ENCODE assay signal across 21 cellular contexts in genomic region chr21:25169370-25169769, GRCh38.
DNase-seq lines count a peak whose midpoint lies in the region; ATAC-seq, FAIRE-seq and TF ChIP-seq lines count a peak whose summit lies in the region.
"Had no signal": no experiment of that assay in that cellular context is flagged by ENCODE, and none has a peak within 500 bp of the region (broad histone marks: within the 10 kb centered on the region; RNA-seq: fewer than 3 reads in every experiment).

No MANE protein-coding gene starts in this region.

- dilution Hi-C loops in mammary epithelial cell (cut with HindIII; ENCODE audit: low sequenced_read_pairs): no loop called here

- in situ Hi-C loops in mammary epithelial cell (cut with MboI; ENCODE audit: low sequenced_read_pairs in 2 of 2): no loop called here

- H2AFZ ChIP-seq in mammary epithelial cell (ENCODE audit: low read depth, low read length): no peak overlapping the region

- H3K27me3 Mint-ChIP-seq in MCF 10A (ENCODE audit: insufficient read depth, unreplicated experiment): no peaks in the 10 kb centered on the region
- H3K27me3 Mint-ChIP-seq: B cell; CD4-positive, alpha-beta T cell had no signal

- peaks cover 17% of the 10 kb centered on the region for H3K9me3 ChIP-seq in mammary epithelial cell (replicated peaks; ENCODE audit: insufficient read depth, low read length)
- H3K9me3 ChIP-seq: A549 had no signal

- no peak for ATAC-seq in GM18909 (IDR thresholded peaks at IDR 0.05; ENCODE audit: poor library complexity, unreplicated experiment)
- ATAC-seq: A549; CD8-positive, alpha-beta T cell had no signal

- intact Hi-C loops in MCF 10A (cut with micrococcal nuclease): no loop called here
- intact Hi-C loops in mammary epithelial cell (cut with micrococcal nuclease): no loop called here

- H3K36me3 ChIP-seq in mammary epithelial cell (ENCODE audit: insufficient read depth, low read length) (no peaks in the 10 kb centered on the region), bronchial epithelial cell (ENCODE audit: control insufficient read depth, insufficient read depth, low read length) (no peaks in the 10 kb centered on the region)
- H3K36me3 ChIP-seq: BLaER1 treated with 17β-estradiol and CSF1 and Interleukin-3, amounts not matched to agents 10 nM and 100 nM had no signal

- POLR2A ChIA-PET in MCF 10A (lab: Yijun Ruan, JAX): no interaction called here

- H3K79me2 ChIP-seq in mammary epithelial cell (ENCODE audit: insufficient read depth, low read length): no peaks in the 10 kb centered on the region

- CTCF ChIA-PET in MCF 10A (lab: Yijun Ruan, JAX) (interaction anchor here (0.7 kb wide), 1 partner anchor 20 kb away, joined by 4 read pairs; no protein-coding TSS in a partner anchor), mammary epithelial cell (lab: Charles Lee; ENCODE audit: low non-redundant PET) (no interaction called here)

- H3K4me3 ChIP-seq in mammary epithelial cell (replicated peaks in 1 of 3; ENCODE audit: insufficient read depth in 1 of 3, low read depth in 2 of 3, low read length in 3 of 3) (no peak overlapping the region), bronchial epithelial cell (ENCODE audit: low read depth, low read length) (no peak overlapping the region)
- H3K4me3 ChIP-seq: A549; BLaER1 treated with 17β-estradiol and CSF1 and Interleukin-3, amounts not matched to agents 10 nM and 100 nM had no signal

- no peak overlapping the region for H3K4me3 Mint-ChIP-seq in MCF 10A (ENCODE audit: unreplicated experiment)
- H3K4me3 Mint-ChIP-seq: B cell; CD4-positive, alpha-beta T cell; CD8-positive, alpha-beta T cell had no signal

- H3K4me2 ChIP-seq in mammary epithelial cell (ENCODE audit: insufficient read depth, low read depth, low read length): no peak overlapping the region
- H3K4me2 ChIP-seq: A549; BLaER1 treated with 17β-estradiol and CSF1 and Interleukin-3, amounts not matched to agents 10 nM and 100 nM had no signal

- H3K36me3 Mint-ChIP-seq in MCF 10A (ENCODE audit: insufficient read depth, unreplicated experiment): peaks cover 6% of the 10 kb centered on the region
- H3K36me3 Mint-ChIP-seq: CD8-positive, alpha-beta T cell had no signal

- H3K9me3 Mint-ChIP-seq in MCF 10A (ENCODE audit: unreplicated experiment): peaks cover 17% of the 10 kb centered on the region

- peaks cover 17% of the 10 kb centered on the region for H3K4me1 Mint-ChIP-seq in MCF 10A (ENCODE audit: insufficient read depth, unreplicated experiment)

- H3K27me3 ChIP-seq in mammary epithelial cell (ENCODE audit: insufficient read depth, low read length): no peaks in the 10 kb centered on the region
- H3K27me3 ChIP-seq in bronchial epithelial cell (ENCODE audit: control insufficient read depth, insufficient read depth, low read length): no peaks in the 10 kb centered on the region
- H3K27me3 ChIP-seq: BLaER1 treated with 17β-estradiol and CSF1 and Interleukin-3, amounts not matched to agents 10 nM and 100 nM had no signal

- TF ChIP-seq CTCF in MCF 10A (IDR thresholded peaks at IDR 0.05; ENCODE audit: unreplicated experiment) (no peak), mammary epithelial cell (conservative IDR thresholded peaks at IDR 0.05 in 1 of 2, IDR thresholded peaks at IDR 0.05 in 1 of 2; ENCODE audit: extremely low read depth in 1 of 2, insufficient read depth in 1 of 2, low read depth in 1 of 2, low read length in 2 of 2) (no peak), bronchial epithelial cell (IDR thresholded peaks at IDR 0.05; ENCODE audit: insufficient read depth, low read length, severe bottlenecking) (no peak)

- H3K27ac Mint-ChIP-seq in MCF 10A (ENCODE audit: low read depth, unreplicated experiment): no peak overlapping the region
- H3K27ac Mint-ChIP-seq: B cell; CD4-positive, alpha-beta T cell; CD8-positive, alpha-beta T cell had no signal

- no peaks in the 10 kb centered on the region for H3K4me1 ChIP-seq in mammary epithelial cell (ENCODE audit: insufficient read depth, low read length)
- H3K4me1 ChIP-seq: A549, Caco-2 had no signal

- H3K9ac ChIP-seq in mammary epithelial cell (ENCODE audit: insufficient read depth, low read length): no peak overlapping the region
- H3K9ac ChIP-seq: BLaER1 treated with 17β-estradiol and CSF1 and Interleukin-3, amounts not matched to agents 10 nM and 100 nM had no signal

- peak; percentile 43 for DNase-seq in MCF 10A (ENCODE audit: unreplicated experiment)
- DNase-seq in mammary epithelial cell: no peak
- DNase-seq in bronchial epithelial cell (ENCODE audit: low read depth): peak; percentile 1
- peak; percentile 14 for DNase-seq in pons (ENCODE audit: low spot score)
- no peak for DNase-seq in RCC 7860 (ENCODE audit: low spot score)
- DNase-seq: AML-193; Caco-2; Calu3; CD4-positive, alpha-beta T cell; CD8-positive, alpha-beta T cell; DMS79 treated with DMSO at 0.1 percent for 48 hours; GF-D8 had no signal

- no peaks in the 10 kb centered on the region for H4K20me1 ChIP-seq in mammary epithelial cell (ENCODE audit: insufficient read depth, low read length)
- H4K20me1 ChIP-seq: BLaER1 treated with 17β-estradiol and CSF1 and Interleukin-3, amounts not matched to agents 10 nM and 100 nM had no signal

- no peak overlapping the region for H3K27ac ChIP-seq in mammary epithelial cell (ENCODE audit: insufficient read depth, low read depth, low read length)
- H3K27ac ChIP-seq: 22Rv1; A549; BLaER1 treated with 17β-estradiol and CSF1 and Interleukin-3, amounts not matched to agents 10 nM and 100 nM; C4-2B had no signal

- BruUV-seq in MCF 10A (replicated peaks; lab: Mats Ljungman, UMichigan) (no TSS peak), mammary epithelial cell (replicated peaks; lab: Mats Ljungman, UMichigan) (no TSS peak)

- WGBS in mammary epithelial cell (ENCODE audit: low coverage, missing lambda C conversion rate): 22% methylated on average over 1 of the region's 1 CpG

- FAIRE-seq in bronchial epithelial cell (lab: Jason Lieb, UNC) (no peak), RCC 7860 (lab: Jason Lieb, UNC) (no peak)
- FAIRE-seq: A549, D721Med, G401.6, GM12891 had no signal

Comparison
In these comparisons a context has a peak if more than half of its experiments do, and no peak if none do; other contexts are left out.
1. DNase-seq: peak in MCF 10A (single experiment), bronchial epithelial cell (single experiment) and pons (single experiment); none in mammary epithelial cell (single experiment) and RCC 7860 (single experiment).